In genomic region chr11:8813658-8814057, GRCh38 we compare ENCODE assay signal across 9 cellular contexts.
A peak's percentile ranks its signal among the peaks of the same experiment; 100 is the strongest.
DNase-seq lines count a peak whose midpoint lies in the region; ATAC-seq, FAIRE-seq and TF ChIP-seq lines count a peak whose summit lies in the region.
"Had no signal": no experiment of that assay in that cellular context is flagged by ENCODE, and none has a peak within 500 bp of the region (broad histone marks: within the 10 kb centered on the region; RNA-seq: fewer than 3 reads in every experiment).

No MANE protein-coding gene starts in this region.

- H3K27ac Mint-ChIP-seq in GM23338 = no peak overlapping the region; the same call in 1 of the 2 replicates
- H3K27ac Mint-ChIP-seq: dendritic cell treated with granulocyte-macrophage colony-stimulating factor and Interleukin-4, amounts not matched to agents 40 ng/mL and 50 ng/mL, for 4 days had no signal

- CTCF ChIA-PET in K562 (lab: Yijun Ruan, JAX; ENCODE audit: low intra/inter-chr PET ratio) = no interaction called here

- POLR2A ChIA-PET in K562 (lab: Yijun Ruan, JAX) = interaction anchor here (0.6 to 1.1 kb wide), 2 partner anchors 131 to 242 kb away, joined by 3 read pairs; partner anchors contain the start of genes RPL27A and TRIM66

- BruUV-seq in K562 (replicated peaks; lab: Mats Ljungman, UMichigan) = no TSS peak

- peaks cover 6% of the 10 kb centered on the region; the same call in 2 of the 3 replicates for H3K36me3 Mint-ChIP-seq in GM23338 (ENCODE audit: low read depth)

- peak; percentile 91 for FAIRE-seq in K562 (lab: Jason Lieb, UNC)

- H3K27me3 ChIP-seq in GM23338 (ENCODE audit: insufficient read depth) (no peaks in the 10 kb centered on the region), K562 (ENCODE audit: control insufficient read depth in 2 of 2, insufficient read depth in 2 of 2, low read length in 2 of 2) (peaks cover 11 to 18% of the 10 kb centered on the region in 2 experiments)

- in situ Hi-C loops in K562 (cut with MboI) = no loop called here

- WGBS in K562 (ENCODE audit: insufficient coverage, low coverage, missing lambda C conversion rate) = 0% methylated on average over 1 of the region's 1 CpG

- H3K36me3 ChIP-seq in GM23338 (ENCODE audit: insufficient read depth) (no peaks in the 10 kb centered on the region), K562 (ENCODE audit: control insufficient read depth, insufficient read depth, low read length) (no peaks in the 10 kb centered on the region)

- H4K20me1 ChIP-seq in GM23338 (replicated peaks; ENCODE audit: insufficient read depth) (no peaks in the 10 kb centered on the region), K562 (replicated peaks; ENCODE audit: control insufficient read depth, insufficient read depth, low read length) (no peaks in the 10 kb centered on the region)

- H3F3A ChIP-seq in GM23338 (replicated peaks; ENCODE audit: low read depth) = no peaks in the 10 kb centered on the region

- H2AFZ ChIP-seq in GM23338 (peak overlapping the region; percentile 64), K562 (ENCODE audit: low read depth, low read length) (no peak overlapping the region)

- TF ChIP-seq RAD21 in K562 (CRISPR knock-in tag; conservative IDR thresholded peaks at IDR 0.05 in 1 of 2, IDR thresholded peaks at IDR 0.05 in 1 of 2) = peak; percentile 62 to 70

- H3K4me2 ChIP-seq in GM23338 (peak overlapping the region; percentile 44; the same call in 1 of the 2 replicates), K562 (ENCODE audit: insufficient read depth, low read length) (no peak overlapping the region)

- intact Hi-C loops in K562 (cut with micrococcal nuclease) = loop anchor here (1.0 to 5.0 kb wide), 2 partner anchors 126 to 146 kb away; no protein-coding TSS in a partner anchor

- peak; percentile 92 to 93 for TF ChIP-seq CTCF in GM23338 (conservative IDR thresholded peaks at IDR 0.05; ENCODE audit: low read depth in 2 of 2)
- peak; percentile 82 to 94 (median 82) for TF ChIP-seq CTCF in K562 (IDR thresholded peaks at IDR 0.05 in 2 of 3, conservative IDR thresholded peaks at IDR 0.05 in 1 of 3; ENCODE audit: insufficient read depth in 2 of 3, low read depth in 1 of 3, low read length in 3 of 3)

- DNase-seq in DMS53 (lab: John Stamatoyannopoulos, UW) = peak; percentile 83
- peak; percentile 92 for DNase-seq in GM23338 (ENCODE audit: low spot score)
- peak; percentile 80 for DNase-seq in NAMALWA (ENCODE audit: low spot score)
- DNase-seq in SW 1271 (lab: John Stamatoyannopoulos, UW) = peak; percentile 57 to 70
- peak; percentile 79 to 84 (median 80) for DNase-seq in K562 (ENCODE audit: extremely low read depth in 1 of 4, low spot score in 3 of 4)
- peak; percentile 88 for DNase-seq in iPS-NIHi7 (ENCODE audit: extremely low spot score)

- TF ChIP-seq EP300 in K562 (IDR thresholded peaks at IDR 0.05; ENCODE audit: low read length) = no peak

- H3K9me3 ChIP-seq in K562 (replicated peaks; ENCODE audit: control insufficient read depth, insufficient read depth, low read depth, low read length) = no peaks in the 10 kb centered on the region

- H3K4me3 Mint-ChIP-seq in GM23338 = no peak overlapping the region
- H3K4me3 Mint-ChIP-seq: dendritic cell treated with granulocyte-macrophage colony-stimulating factor and Interleukin-4, amounts not matched to agents 40 ng/mL and 50 ng/mL, for 4 days had no signal

- no peaks in the 10 kb centered on the region for H3K9me1 ChIP-seq in K562 (ENCODE audit: control insufficient read depth, insufficient read depth, low read length)

- ATAC-seq in GM23338 = peak; percentile 74
- peak; percentile 95 for ATAC-seq in K562
- ATAC-seq in GM18870 (IDR thresholded peaks at IDR 0.05; ENCODE audit: unreplicated experiment) = no peak

- peaks cover 10% of the 10 kb centered on the region for H3K9me3 Mint-ChIP-seq in GM23338
- H3K9me3 Mint-ChIP-seq: dendritic cell treated with granulocyte-macrophage colony-stimulating factor and Interleukin-4, amounts not matched to agents 40 ng/mL and 50 ng/mL, for 4 days had no signal

- H3K9ac ChIP-seq in K562 (ENCODE audit: insufficient read depth in 1 of 2, low read depth in 2 of 2, low read length in 2 of 2) = no peak overlapping the region

- H3K27ac ChIP-seq in GM23338 (ENCODE audit: low read depth) (no peak overlapping the region), K562 (ENCODE audit: extremely low read depth, low read depth, low read length) (no peak overlapping the region), skin epidermis (peak overlapping the region in 16 of 21 experiments; percentile 0 to 82 (median 62))

- H3K79me2 ChIP-seq in GM23338 (replicated peaks; ENCODE audit: insufficient read depth) = no peaks in the 10 kb centered on the region
- H3K79me2 ChIP-seq in K562 (ENCODE audit: control insufficient read depth, insufficient read depth, low read length) = no peaks in the 10 kb centered on the region

- H3K27me3 Mint-ChIP-seq in GM23338 (ENCODE audit: insufficient read depth, low read depth, poor library complexity) = no peaks in the 10 kb centered on the region

- H3K4me1 Mint-ChIP-seq in GM23338 = peaks cover 27% of the 10 kb centered on the region

- no peak for TF ChIP-seq POLR2A in K562 (conservative IDR thresholded peaks at IDR 0.05)

- peaks cover 42% of the 10 kb centered on the region for H3K4me1 ChIP-seq in GM23338 (ENCODE audit: insufficient read depth)
- peaks cover 0 to 5% of the 10 kb centered on the region in 2 experiments; a peak in 4 of 5 replicates for H3K4me1 ChIP-seq in K562 (replicated peaks in 1 of 2; ENCODE audit: control insufficient read depth in 2 of 2, insufficient read depth in 2 of 2, low read length in 2 of 2)

- H3K9me2 ChIP-seq in GM23338 (ENCODE audit: insufficient read depth) = no peaks in the 10 kb centered on the region

- H3K4me3 ChIP-seq in GM23338 (no peak overlapping the region), K562 (no peak overlapping the region), skin epidermis (no peak overlapping the region)

TF ChIP-seq in GM23338, 12 proteins besides CTCF, POLR2A, EP300 and RAD21 (continues in another document):
- TF ChIP-seq POLR2AphosphoS5 (IDR thresholded peaks at IDR 0.05; ENCODE audit: low read depth) = no peak
- TF ChIP-seq STAT1 (IDR thresholded peaks at IDR 0.05; ENCODE audit: unreplicated experiment) = no peak
- no peak for TF ChIP-seq CREB1 (CRISPR knock-in tag; IDR thresholded peaks at IDR 0.05; ENCODE audit: low read depth)
- no peak for TF ChIP-seq NANOG (IDR thresholded peaks at IDR 0.05; ENCODE audit: borderline replicate concordance)
- no peak for TF ChIP-seq ETS1 (IDR thresholded peaks at IDR 0.05)

TF ChIP-seq in K562, 482 proteins besides CTCF, POLR2A, EP300 and RAD21 (continues in another document):
- TF ChIP-seq ZNF707 (CRISPR knock-in tag; conservative IDR thresholded peaks at IDR 0.05) (no peak), HMBOX1 (IDR thresholded peaks at IDR 0.05) (peak; percentile 60; the same call in 1 of the 2 replicates), RB1 (IDR thresholded peaks at IDR 0.05; ENCODE audit: low read depth) (peak; percentile 20; the same call in 1 of the 2 replicates), SMC3 (conservative IDR thresholded peaks at IDR 0.05; ENCODE audit: insufficient read depth, low read depth, low read length) (peak; percentile 58), ZNF764 (CRISPR knock-in tag; IDR thresholded peaks at IDR 0.05; ENCODE audit: low read depth) (no peak), YY1 (IDR thresholded peaks at IDR 0.05; ENCODE audit: borderline replicate concordance in 1 of 3, control insufficient read depth in 1 of 3, extremely low read depth in 1 of 3, insufficient read depth in 3 of 3, insufficient read length in 1 of 3, insufficient replicate concordance in 2 of 3, low read depth in 1 of 3, low read length in 2 of 3) (peak in 2 of 3 experiments; percentile 15 to 30), RCOR1 (IDR thresholded peaks at IDR 0.05; ENCODE audit: borderline replicate concordance in 1 of 2, low read depth in 2 of 2, low read length in 2 of 2) (0 out of 4 replicates have a peak, but pooled peaks of 1 of the 2 experiments have one; percentile 15), REST (CRISPR knock-in tag; IDR thresholded peaks at IDR 0.05; ENCODE audit: low read depth) (no peak)

Comparison
In these comparisons a context has a peak if more than half of its experiments do, and no peak if none do; other contexts are left out.
1. H3K27ac ChIP-seq: peak in skin epidermis (16 of 21); none in GM23338 (single experiment) and K562 (single experiment).
2. Peak in every context shown above with its lines, with median percentiles within 50 percentile points of each other: DNase-seq.